In the genomic region with DNA sequence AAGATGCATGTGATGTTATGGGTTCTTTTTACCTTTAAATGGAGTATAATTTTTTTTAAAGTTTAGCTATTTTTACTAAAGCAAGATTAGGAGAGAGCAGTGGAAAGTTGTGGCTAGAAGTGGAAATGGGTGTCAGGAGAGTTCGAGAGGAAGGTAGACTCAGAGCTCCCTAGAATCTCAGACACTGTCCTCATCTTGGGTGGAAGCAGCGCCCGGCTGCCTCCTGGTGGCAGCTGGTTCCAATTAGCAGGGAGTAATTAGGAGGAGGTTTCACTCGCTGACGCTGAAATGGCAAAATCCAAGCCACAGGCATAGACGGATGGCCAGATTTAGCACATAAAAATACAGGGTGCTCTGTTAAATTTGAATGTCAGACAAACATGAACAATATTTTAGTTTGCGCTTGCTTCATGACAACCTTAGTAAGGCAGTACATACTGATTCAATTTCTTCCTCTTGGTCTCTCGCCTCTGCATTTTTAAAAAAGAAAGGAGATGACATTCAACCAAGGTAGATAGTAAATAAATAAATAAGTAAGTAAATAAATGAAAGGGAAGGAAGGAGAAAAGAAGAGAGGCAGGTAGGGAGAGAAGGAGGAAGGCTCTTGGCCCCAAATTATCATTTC, we compare ENCODE assay signal across 10 cellular contexts. TPM values are rescaled to one million over a fixed set of nuclear protein-coding genes. Genes with fewer than 3 reads are reported as not detected.
DNase-seq lines count a peak whose midpoint lies in the region; ATAC-seq and TF ChIP-seq lines count a peak whose summit lies in the region.
"Had no signal": no experiment of that assay in that cellular context is flagged by ENCODE, and none has a peak within 500 bp of the region (broad histone marks: within the 10 kb centered on the region; RNA-seq: fewer than 3 reads in every experiment).

No MANE protein-coding gene starts in this region.

- H3K9me3 ChIP-seq in gastroesophageal sphincter, result no peaks in the 10 kb centered on the region
- H3K9me3 ChIP-seq in ovary, result no peaks in the 10 kb centered on the region

- CTCF ChIA-PET in HEK293T (lab: Yijun Ruan, JAX), result interaction anchor here (0.6 to 4.4 kb wide), 18 partner anchors 8 to 495 kb away, joined by 3 to 97 read pairs (median 4); a partner anchor contains a TSS

- no peak overlapping the region for H3K27ac Mint-ChIP-seq in activated T-cell treated with anti-CD3 and anti-CD28 coated beads, Interleukin-2, amount 50 U/mL, for 72 hours
- H3K27ac Mint-ChIP-seq: stimulated activated naive CD8-positive, alpha-beta T cell treated with anti-CD3 and anti-CD28 coated beads, Interleukin-15, Interleukin-2, amounts not matched to agents 100 ng/mL and 50 ng/mL, for 24 hours had no signal

- ATAC-seq in activated T-cell treated with anti-CD3 and anti-CD28 coated beads, Interleukin-2, amount 50 U/mL, for 72 hours (replicated peaks in 1 of 2), result peak; percentile 37 to 41
- ATAC-seq in gastroesophageal sphincter (peak; percentile 81), GM21825 (IDR thresholded peaks at IDR 0.05; ENCODE audit: unreplicated experiment) (no peak)

- intact Hi-C loops in ovary (cut with DNase I), result no loop called here

- H3K4me3 Mint-ChIP-seq in activated T-cell treated with anti-CD3 and anti-CD28 coated beads, Interleukin-2, amount 50 U/mL, for 72 hours, result no peak overlapping the region
- H3K4me3 Mint-ChIP-seq: stimulated activated naive CD8-positive, alpha-beta T cell treated with anti-CD3 and anti-CD28 coated beads, Interleukin-15, Interleukin-2, amounts not matched to agents 100 ng/mL and 50 ng/mL, for 24 hours had no signal

- no peak for TF ChIP-seq POLR2A in gastroesophageal sphincter (IDR thresholded peaks at IDR 0.05)
- TF ChIP-seq POLR2A in ovary (IDR thresholded peaks at IDR 0.05), result no peak

- H3K36me3 Mint-ChIP-seq in activated T-cell treated with anti-CD3 and anti-CD28 coated beads, Interleukin-2, amount 50 U/mL, for 72 hours (ENCODE audit: insufficient read depth in 2 of 2), result no peaks in the 10 kb centered on the region

- H3K4me1 ChIP-seq in gastroesophageal sphincter, result peaks cover 0 to 11% (median 0%) of the 10 kb centered on the region in 3 donors
- no peaks in the 10 kb centered on the region for H3K4me1 ChIP-seq in ovary (ENCODE audit: insufficient read depth)

- peak; percentile 77 for DNase-seq in ELF-1 (ENCODE audit: low read depth, low spot score)
- DNase-seq in HEK293T (ENCODE audit: extremely low spot score), result peak; percentile 72
- peak; percentile 75 for DNase-seq in NCI-H748 (lab: John Stamatoyannopoulos, UW; ENCODE audit: unreplicated experiment)
- peak; percentile 27 to 31 for DNase-seq in activated T-cell treated with anti-CD3 and anti-CD28 coated beads, Interleukin-2, amount 50 U/mL, for 72 hours
- peak; percentile 21 to 70 (median 35) for DNase-seq in ovary
- no peak for DNase-seq in NCI-H2029 treated with DMSO at 0.1 percent for 48 hours (lab: John Stamatoyannopoulos, UW)

- H3K36me3 ChIP-seq in gastroesophageal sphincter, result no peaks in the 10 kb centered on the region
- H3K36me3 ChIP-seq in ovary, result no peaks in the 10 kb centered on the region

- peaks cover 4% of the 10 kb centered on the region for H3K4me1 Mint-ChIP-seq in activated T-cell treated with anti-CD3 and anti-CD28 coated beads, Interleukin-2, amount 50 U/mL, for 72 hours (ENCODE audit: low read depth)

- WGBS in gastroesophageal sphincter (ENCODE audit: low coverage in 1 of 2), 2 donors, result 9 to 12% methylated on average over 6 to 8 of the region's 8 CpGs
- 8 to 13% (median 12%) methylated on average over 8 of the region's 8 CpGs for WGBS in ovary, 3 donors

- H3K27ac ChIP-seq in gastroesophageal sphincter (no peak overlapping the region), ovary (no peak overlapping the region)

- H3K4me3 ChIP-seq in gastroesophageal sphincter (no peak overlapping the region), ovary (no peak overlapping the region)

- POLR2A ChIA-PET in HEK293T (lab: Yijun Ruan, JAX), result interaction anchor here (1.2 to 2.0 kb wide), 2 partner anchors 71 to 114 kb away, joined by 10 to 14 read pairs; a partner anchor contains a TSS

- peak; percentile 41 to 73 (median 66) for TF ChIP-seq CTCF in gastroesophageal sphincter (IDR thresholded peaks at IDR 0.05)
- TF ChIP-seq CTCF in ovary (IDR thresholded peaks at IDR 0.05), result peak in 1 of 3 donors; percentile 14

- TF ChIP-seq EP300 in gastroesophageal sphincter (IDR thresholded peaks at IDR 0.05) (no peak), ovary (IDR thresholded peaks at IDR 0.05) (no peak)

- H3K27me3 ChIP-seq in gastroesophageal sphincter, result peaks cover 6% of the 10 kb centered on the region
- H3K27me3 ChIP-seq in ovary, result no peaks in the 10 kb centered on the region

- H3K27me3 Mint-ChIP-seq in activated T-cell treated with anti-CD3 and anti-CD28 coated beads, Interleukin-2, amount 50 U/mL, for 72 hours (ENCODE audit: low read depth), result peaks cover 65% of the 10 kb centered on the region

- no peaks in the 10 kb centered on the region for H3K9me3 Mint-ChIP-seq in activated T-cell treated with anti-CD3 and anti-CD28 coated beads, Interleukin-2, amount 50 U/mL, for 72 hours
- H3K9me3 Mint-ChIP-seq: stimulated activated naive CD8-positive, alpha-beta T cell treated with anti-CD3 and anti-CD28 coated beads, Interleukin-15, Interleukin-2, amounts not matched to agents 100 ng/mL and 50 ng/mL, for 24 hours had no signal

TF ChIP-seq in HEK293T, 16 proteins besides CTCF, POLR2A, EP300 and RAD21:
- TF ChIP-seq BHLHE40 (IDR thresholded peaks at IDR 0.05; ENCODE audit: borderline replicate concordance), result no peak
- no peak for TF ChIP-seq FOXA1 (IDR thresholded peaks at IDR 0.05)
- TF ChIP-seq ZNF384 (IDR thresholded peaks at IDR 0.05), result no peak
- no peak for TF ChIP-seq HDGF (IDR thresholded peaks at IDR 0.05; ENCODE audit: borderline replicate concordance)
- no peak for TF ChIP-seq TARDBP (IDR thresholded peaks at IDR 0.05)
- no peak for TF ChIP-seq FOXM1 (IDR thresholded peaks at IDR 0.05; ENCODE audit: borderline replicate concordance)
- TF ChIP-seq NFRKB (IDR thresholded peaks at IDR 0.05), result no peak
- no peak for TF ChIP-seq ARNT (IDR thresholded peaks at IDR 0.05)
- TF ChIP-seq LEF1 (IDR thresholded peaks at IDR 0.05; ENCODE audit: borderline replicate concordance), result no peak
- TF ChIP-seq SUZ12 (IDR thresholded peaks at IDR 0.05), result no peak
- no peak for TF ChIP-seq ELF4 (IDR thresholded peaks at IDR 0.05)
- TF ChIP-seq FOXK2 (IDR thresholded peaks at IDR 0.05), result no peak
- TF ChIP-seq SP1 (IDR thresholded peaks at IDR 0.05), result no peak
- TF ChIP-seq, protein P1, sequence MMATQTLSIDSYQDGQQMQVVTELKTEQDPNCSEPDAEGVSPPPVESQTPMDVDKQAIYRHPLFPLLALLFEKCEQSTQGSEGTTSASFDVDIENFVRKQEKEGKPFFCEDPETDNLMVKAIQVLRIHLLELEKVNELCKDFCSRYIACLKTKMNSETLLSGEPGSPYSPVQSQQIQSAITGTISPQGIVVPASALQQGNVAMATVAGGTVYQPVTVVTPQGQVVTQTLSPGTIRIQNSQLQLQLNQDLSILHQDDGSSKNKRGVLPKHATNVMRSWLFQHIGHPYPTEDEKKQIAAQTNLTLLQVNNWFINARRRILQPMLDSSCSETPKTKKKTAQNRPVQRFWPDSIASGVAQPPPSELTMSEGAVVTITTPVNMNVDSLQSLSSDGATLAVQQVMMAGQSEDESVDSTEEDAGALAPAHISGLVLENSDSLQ (IDR thresholded peaks at IDR 0.05), result no peak
- TF ChIP-seq L3MBTL2 (conservative IDR thresholded peaks at IDR 0.05), result no peak
- TF ChIP-seq CTBP1 (IDR thresholded peaks at IDR 0.05; ENCODE audit: borderline replicate concordance), result no peak

RNA-seq across cellular contexts. Expression of a gene that starts 58.5 kb away (rescaled TPM):
- not detected for total RNA-seq in activated T-cell treated with anti-CD3 and anti-CD28 coated beads, Interleukin-2, amount 50 U/mL, for 72 hours
- total RNA-seq in gastroesophageal sphincter (1 to 10 TPM in 1 of 4 donors, under 1 TPM in 2, not detected in 1; 0.17 to 1.9 (median 0.35) TPM), ovary (under 1 TPM in 1 of 7 donors, not detected in 6; 0.38 TPM)
- 1 to 10 TPM in 1 of 2 donors, under 1 TPM in 1; 0.04 to 2.1 TPM for polyA plus RNA-seq in ovary
- total RNA-seq: activated CD8-positive, alpha-beta memory T cell treated with anti-CD3 and anti-CD28 coated beads for 36 hours had no signal
